In the genomic region with DNA sequence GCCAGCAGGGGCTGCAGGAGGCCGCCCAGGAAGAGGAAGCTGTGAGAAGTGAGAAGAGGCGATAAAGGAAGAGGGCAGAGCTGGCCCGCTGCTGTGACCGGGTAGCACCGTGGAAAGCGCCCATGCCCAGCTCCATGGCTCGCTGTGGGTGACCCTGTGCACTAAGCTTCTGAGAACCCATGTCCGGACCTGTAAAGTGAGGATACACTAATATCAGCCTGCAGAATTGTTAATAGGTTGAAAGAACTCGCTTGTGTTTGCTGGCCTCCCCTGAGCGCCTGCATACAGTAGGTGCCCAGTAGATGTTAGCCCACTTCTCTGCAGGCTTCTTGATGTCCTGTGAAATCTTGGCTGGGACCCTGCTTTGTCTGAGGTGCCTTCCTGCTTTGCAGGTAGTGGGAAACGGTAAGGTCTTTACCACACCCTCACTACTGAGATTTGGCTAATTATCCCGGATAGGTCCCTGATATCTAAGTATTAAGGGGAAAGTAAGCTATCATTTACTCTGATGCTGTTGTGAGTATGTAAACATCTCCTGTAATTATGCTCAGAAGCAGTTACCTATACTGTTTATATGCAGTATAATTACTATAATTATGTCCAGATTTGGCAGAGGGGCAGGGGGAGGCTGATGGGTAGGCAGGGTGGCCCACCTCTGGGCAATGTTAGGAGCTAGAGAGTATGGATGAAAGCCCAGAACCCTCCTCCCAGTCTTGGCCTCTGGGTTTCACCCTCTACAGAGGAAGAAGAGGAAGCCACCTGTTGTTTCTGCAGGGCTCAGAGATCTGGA, we compare ENCODE assay signal across 8 cellular contexts. TPM values are rescaled to one million over a fixed set of nuclear protein-coding genes. Genes with fewer than 3 reads are reported as not detected.
DNase-seq lines count a peak whose midpoint lies in the region; ATAC-seq, FAIRE-seq and TF ChIP-seq lines count a peak whose summit lies in the region.

No MANE protein-coding gene starts in this region.

- no peaks in the 10 kb centered on the region for H3K36me3 ChIP-seq in CD4-positive, CD25-positive, alpha-beta regulatory T cell (ENCODE audit: control insufficient read depth, insufficient read depth, low read length)
- no peaks in the 10 kb centered on the region for H3K36me3 ChIP-seq in KMS-11 (ENCODE audit: insufficient read depth)
- H3K36me3 ChIP-seq in kidney epithelial cell (ENCODE audit: control insufficient read depth, insufficient read depth, low read length): no peaks in the 10 kb centered on the region
- no peaks in the 10 kb centered on the region for H3K36me3 ChIP-seq in subcutaneous abdominal adipose tissue (ENCODE audit: control insufficient read depth in 5 of 5, insufficient read depth in 5 of 5, low read length in 5 of 5)

- FAIRE-seq in D721Med (lab: Jason Lieb, UNC): no peak

- H3K4me3 ChIP-seq in CD4-positive, CD25-positive, alpha-beta regulatory T cell (ENCODE audit: low read depth, low read length): peak overlapping the region; percentile 86
- H3K4me3 ChIP-seq in KMS-11 (IDR thresholded peaks at IDR 0.05; ENCODE audit: insufficient read depth, low read depth, low read length) (no peak overlapping the region), kidney epithelial cell (ENCODE audit: low read depth, low read length) (peak overlapping the region; percentile 53), subcutaneous abdominal adipose tissue (ENCODE audit: low read depth in 1 of 5, low read length in 5 of 5) (peak overlapping the region; percentile 64 to 87 (median 81))

- DNase-seq in CD4-positive, CD25-positive, alpha-beta regulatory T cell: no peak
- DNase-seq in activated naive CD8-positive, alpha-beta T cell treated with anti-CD3 and anti-CD28 coated beads for 36 hours: no peak
- DNase-seq in kidney epithelial cell (ENCODE audit: low read depth): no peak
- no peak for DNase-seq in D721Med (ENCODE audit: insufficient read length, low spot score)

- no peaks in the 10 kb centered on the region for H3K27me3 Mint-ChIP-seq in CD4-positive, CD25-positive, alpha-beta regulatory T cell
- H3K27me3 Mint-ChIP-seq in activated naive CD8-positive, alpha-beta T cell treated with anti-CD3 and anti-CD28 coated beads for 36 hours: no peaks in the 10 kb centered on the region

- H3K4me1 ChIP-seq in CD4-positive, CD25-positive, alpha-beta regulatory T cell (ENCODE audit: control insufficient read depth, insufficient read depth, low read length, poor library complexity, severe bottlenecking): peaks cover 32% of the 10 kb centered on the region
- no peaks in the 10 kb centered on the region for H3K4me1 ChIP-seq in KMS-11 (ENCODE audit: low read depth, poor library complexity, severe bottlenecking)
- peaks cover 26 to 52% (median 50%) of the 10 kb centered on the region in 5 donors for H3K4me1 ChIP-seq in subcutaneous abdominal adipose tissue (ENCODE audit: control insufficient read depth in 5 of 5, insufficient read depth in 5 of 5, low read length in 5 of 5)

- ATAC-seq in CD4-positive, CD25-positive, alpha-beta regulatory T cell (ENCODE audit: low read depth in 2 of 2): no peak
- ATAC-seq in HG03442 (IDR thresholded peaks at IDR 0.05; ENCODE audit: unreplicated experiment) (no peak), GM19035 (IDR thresholded peaks at IDR 0.05; ENCODE audit: unreplicated experiment) (no peak)

- TF ChIP-seq CTCF in KMS-11 (conservative IDR thresholded peaks at IDR 0.05; ENCODE audit: low read depth, low read length): no peak
- no peak for TF ChIP-seq CTCF in kidney epithelial cell (IDR thresholded peaks at IDR 0.05; ENCODE audit: insufficient read depth, low read length, poor library complexity, severe bottlenecking)
- TF ChIP-seq CTCF in D721Med (IDR thresholded peaks at IDR 0.05; ENCODE audit: insufficient read depth, missing control alignments): no peak

- peak overlapping the region; percentile 91 to 99 (median 94) for H3K4me3 Mint-ChIP-seq in CD4-positive, CD25-positive, alpha-beta regulatory T cell
- H3K4me3 Mint-ChIP-seq in activated naive CD8-positive, alpha-beta T cell treated with anti-CD3 and anti-CD28 coated beads for 36 hours: peak overlapping the region; percentile 85

- H3K27ac Mint-ChIP-seq in CD4-positive, CD25-positive, alpha-beta regulatory T cell: peak overlapping the region; percentile 93 to 94 (median 93)
- H3K27ac Mint-ChIP-seq in activated naive CD8-positive, alpha-beta T cell treated with anti-CD3 and anti-CD28 coated beads for 36 hours: peak overlapping the region; percentile 81

- H3K36me3 Mint-ChIP-seq in CD4-positive, CD25-positive, alpha-beta regulatory T cell: no peaks in the 10 kb centered on the region
- H3K36me3 Mint-ChIP-seq in activated naive CD8-positive, alpha-beta T cell treated with anti-CD3 and anti-CD28 coated beads for 36 hours: peaks cover 4% of the 10 kb centered on the region

- no peak overlapping the region for H3K9ac ChIP-seq in KMS-11
- H3K9ac ChIP-seq in subcutaneous abdominal adipose tissue (ENCODE audit: low read length in 5 of 5): peak overlapping the region in 4 of 5 donors; percentile 6 to 84 (median 67)

- H3K79me2 ChIP-seq in KMS-11 (ENCODE audit: insufficient read depth, low read depth): no peaks in the 10 kb centered on the region

- H4K20me1 ChIP-seq in KMS-11 (ENCODE audit: insufficient read depth): no peaks in the 10 kb centered on the region

- H3K27me3 ChIP-seq in CD4-positive, CD25-positive, alpha-beta regulatory T cell (ENCODE audit: control insufficient read depth, insufficient read depth, low read length): no peaks in the 10 kb centered on the region
- no peaks in the 10 kb centered on the region for H3K27me3 ChIP-seq in KMS-11 (ENCODE audit: insufficient read depth, low read depth)
- H3K27me3 ChIP-seq in kidney epithelial cell (ENCODE audit: control insufficient read depth, insufficient read depth, low read length): no peaks in the 10 kb centered on the region
- H3K27me3 ChIP-seq in subcutaneous abdominal adipose tissue (ENCODE audit: control insufficient read depth in 5 of 5, insufficient read depth in 4 of 5, low read length in 5 of 5): no peaks in the 10 kb centered on the region

- peak overlapping the region; percentile 87 for H3K27ac ChIP-seq in CD4-positive, CD25-positive, alpha-beta regulatory T cell (ENCODE audit: insufficient read depth, low read length, poor library complexity, severe bottlenecking)
- no peak overlapping the region for H3K27ac ChIP-seq in KMS-11
- H3K27ac ChIP-seq in subcutaneous abdominal adipose tissue (ENCODE audit: low read depth, low read length): peak overlapping the region; percentile 72

- peaks cover 13 to 66% (median 37%) of the 10 kb centered on the region in 4 donors for H3K4me1 Mint-ChIP-seq in CD4-positive, CD25-positive, alpha-beta regulatory T cell
- peaks cover 47% of the 10 kb centered on the region for H3K4me1 Mint-ChIP-seq in activated naive CD8-positive, alpha-beta T cell treated with anti-CD3 and anti-CD28 coated beads for 36 hours

- H3K9me3 ChIP-seq in CD4-positive, CD25-positive, alpha-beta regulatory T cell (ENCODE audit: control insufficient read depth in 2 of 2, low read length in 2 of 2): no peaks in the 10 kb centered on the region
- no peaks in the 10 kb centered on the region for H3K9me3 ChIP-seq in subcutaneous abdominal adipose tissue (ENCODE audit: control insufficient read depth in 5 of 5, low read length in 5 of 5)

- H3K9me3 Mint-ChIP-seq in CD4-positive, CD25-positive, alpha-beta regulatory T cell: peaks cover 0 to 2% (median 0%) of the 10 kb centered on the region in 7 donors
- H3K9me3 Mint-ChIP-seq in activated naive CD8-positive, alpha-beta T cell treated with anti-CD3 and anti-CD28 coated beads for 36 hours: no peaks in the 10 kb centered on the region

- H3K4me2 ChIP-seq in KMS-11: peak overlapping the region; percentile 76; the same call in 1 of the 2 replicates

- H2AFZ ChIP-seq in KMS-11 (ENCODE audit: low read depth): 0 out of 2 replicates have a peak overlapping the region, but pooled peaks have one; percentile 71

RNA-seq across cellular contexts. Expression of a gene that starts 1.2 kb away (rescaled TPM):
- 36.1 TPM for total RNA-seq in CD4-positive, CD25-positive, alpha-beta regulatory T cell
- 1 to 10 TPM; 5.1 to 8.0 (median 5.8) TPM for polyA plus RNA-seq in CD4-positive, CD25-positive, alpha-beta regulatory T cell
- 10 to 100 TPM; 25.6 to 26.3 TPM for total RNA-seq in activated naive CD8-positive, alpha-beta T cell treated with anti-CD3 and anti-CD28 coated beads for 36 hours
- total RNA-seq in kidney epithelial cell: 8.8 and 24.3 TPM in 2 replicates

RNA-seq across cellular contexts. Expression of a gene that starts 46.7 kb away (rescaled TPM):
- total RNA-seq in CD4-positive, CD25-positive, alpha-beta regulatory T cell: 3,495 TPM
- polyA plus RNA-seq in CD4-positive, CD25-positive, alpha-beta regulatory T cell: 1,000 to 10,000 TPM; 3,908 to 6,708 (median 5,568) TPM
- total RNA-seq in activated naive CD8-positive, alpha-beta T cell treated with anti-CD3 and anti-CD28 coated beads for 36 hours: 1,000 to 10,000 TPM; 4,132 to 4,264 TPM
- 2,045 and 2,896 TPM in 2 replicates for total RNA-seq in kidney epithelial cell
